8 cellular contexts compared by ENCODE assay signal in genomic region chr1:240611228-240611618, GRCh38.
DNase-seq lines count a peak whose midpoint lies in the region; ATAC-seq and TF ChIP-seq lines count a peak whose summit lies in the region.

No MANE protein-coding gene starts in this region.

- ATAC-seq in stimulated activated naive CD8-positive, alpha-beta T cell treated with anti-CD3 and anti-CD28 coated beads, Interleukin-15, Interleukin-2, amounts not matched to agents 100 U/mL and 50 U/mL, for 24 hours: no peak
- ATAC-seq in GM21737 (IDR thresholded peaks at IDR 0.05; ENCODE audit: unreplicated experiment): no peak
- no peak for ATAC-seq in HG02678 (IDR thresholded peaks at IDR 0.05; ENCODE audit: unreplicated experiment)
- ATAC-seq in HG02970 (IDR thresholded peaks at IDR 0.05; ENCODE audit: low FRiP score, unreplicated experiment): no peak

- H3K36me3 ChIP-seq in muscle layer of colon (ENCODE audit: insufficient read depth, low read length): no peaks in the 10 kb centered on the region

- no peaks in the 10 kb centered on the region for H3K27me3 ChIP-seq in muscle layer of colon (ENCODE audit: control insufficient read depth in 1 of 2, insufficient read depth in 2 of 2, low read length in 2 of 2)

- no peak for TF ChIP-seq CTCF in cardiac fibroblast (IDR thresholded peaks at IDR 0.05; ENCODE audit: low read depth, low read length)

- no peaks in the 10 kb centered on the region for H3K9me3 ChIP-seq in muscle layer of colon (ENCODE audit: low read length)

- peak overlapping the region; percentile 89 for H3K27ac ChIP-seq in muscle layer of colon (ENCODE audit: low read depth, low read length)

- H3K4me1 Mint-ChIP-seq in stimulated activated naive CD8-positive, alpha-beta T cell treated with anti-CD3 and anti-CD28 coated beads, Interleukin-15, Interleukin-2, amounts not matched to agents 100 ng/mL and 50 ng/mL, for 24 hours (ENCODE audit: low read depth): peaks cover 25% of the 10 kb centered on the region

- no peaks in the 10 kb centered on the region for H3K9me3 Mint-ChIP-seq in stimulated activated naive CD8-positive, alpha-beta T cell treated with anti-CD3 and anti-CD28 coated beads, Interleukin-15, Interleukin-2, amounts not matched to agents 100 ng/mL and 50 ng/mL, for 24 hours

- H3K4me3 Mint-ChIP-seq in stimulated activated naive CD8-positive, alpha-beta T cell treated with anti-CD3 and anti-CD28 coated beads, Interleukin-15, Interleukin-2, amounts not matched to agents 100 ng/mL and 50 ng/mL, for 24 hours: peak overlapping the region; percentile 82

- no peaks in the 10 kb centered on the region for H3K4me1 ChIP-seq in muscle layer of colon (ENCODE audit: insufficient read depth, low read length)

- peak overlapping the region; percentile 50 to 58 for H3K4me3 ChIP-seq in cardiac fibroblast (replicated peaks in 1 of 2; ENCODE audit: low read depth in 2 of 2, low read length in 2 of 2)
- H3K4me3 ChIP-seq in muscle layer of colon (ENCODE audit: low read depth in 1 of 2, low read length in 2 of 2): peak overlapping the region; percentile 73 to 86

- H3K36me3 Mint-ChIP-seq in stimulated activated naive CD8-positive, alpha-beta T cell treated with anti-CD3 and anti-CD28 coated beads, Interleukin-15, Interleukin-2, amounts not matched to agents 100 ng/mL and 50 ng/mL, for 24 hours (ENCODE audit: low read depth): no peaks in the 10 kb centered on the region

- H3K27ac Mint-ChIP-seq in stimulated activated naive CD8-positive, alpha-beta T cell treated with anti-CD3 and anti-CD28 coated beads, Interleukin-15, Interleukin-2, amounts not matched to agents 100 ng/mL and 50 ng/mL, for 24 hours: no peak overlapping the region

- no peak for DNase-seq in stimulated activated naive CD8-positive, alpha-beta T cell treated with anti-CD3 and anti-CD28 coated beads, Interleukin-15, Interleukin-2, amounts not matched to agents 100 U/mL and 50 U/mL, for 24 hours
- DNase-seq in cardiac fibroblast (ENCODE audit: low read depth in 2 of 2) (no peak), hypothalamus (lab: John Stamatoyannopoulos, UW) (no peak)

- peaks cover 61% of the 10 kb centered on the region for H3K27me3 Mint-ChIP-seq in stimulated activated naive CD8-positive, alpha-beta T cell treated with anti-CD3 and anti-CD28 coated beads, Interleukin-15, Interleukin-2, amounts not matched to agents 100 ng/mL and 50 ng/mL, for 24 hours

- peak overlapping the region; percentile 73 for H3K9ac ChIP-seq in muscle layer of colon (ENCODE audit: low read length)
